Comparison of ENCODE assay signal across 1 cellular context in genomic region chr16:2460916-2461315, GRCh38.
TF ChIP-seq lines count a peak whose summit lies in the region.

No MANE protein-coding gene starts in this region.

TF ChIP-seq in HepG2, 621 proteins besides CTCF, POLR2A, EP300 and RAD21:
- TF ChIP-seq NR2F6 (IDR thresholded peaks at IDR 0.05) (no peak), NR2F6 (CRISPR knock-in tag; IDR thresholded peaks at IDR 0.05) (no peak), MTA1 (CRISPR knock-in tag; IDR thresholded peaks at IDR 0.05; ENCODE audit: borderline replicate concordance) (no peak), CBX1 (IDR thresholded peaks at IDR 0.05; ENCODE audit: low read depth) (no peak), KDM5A (IDR thresholded peaks at IDR 0.05; ENCODE audit: borderline replicate concordance, low read length) (no peak), ZNF33B (CRISPR knock-in tag; IDR thresholded peaks at IDR 0.05) (no peak), ZNF552 (CRISPR knock-in tag; IDR thresholded peaks at IDR 0.05; ENCODE audit: borderline replicate concordance) (no peak), FOXA3 (CRISPR knock-in tag; IDR thresholded peaks at IDR 0.05) (no peak), NFKB2 (CRISPR knock-in tag; IDR thresholded peaks at IDR 0.05; ENCODE audit: borderline replicate concordance) (no peak), DZIP1 (CRISPR knock-in tag; IDR thresholded peaks at IDR 0.05) (no peak), ZBTB14 (CRISPR knock-in tag; IDR thresholded peaks at IDR 0.05) (no peak), MYNN (CRISPR knock-in tag; IDR thresholded peaks at IDR 0.05; ENCODE audit: low read depth) (no peak), PAX8 (CRISPR knock-in tag; IDR thresholded peaks at IDR 0.05; ENCODE audit: borderline replicate concordance) (no peak), TCF7L2 (IDR thresholded peaks at IDR 0.05; ENCODE audit: low read depth, low read length) (no peak), RXRA (CRISPR knock-in tag; IDR thresholded peaks at IDR 0.05) (no peak), ARHGAP35 (CRISPR knock-in tag; IDR thresholded peaks at IDR 0.05; ENCODE audit: borderline replicate concordance) (no peak), ZNF777 (CRISPR knock-in tag; IDR thresholded peaks at IDR 0.05) (no peak), ZFY (CRISPR knock-in tag; IDR thresholded peaks at IDR 0.05) (no peak)
- TF ChIP-seq, protein P1, sequence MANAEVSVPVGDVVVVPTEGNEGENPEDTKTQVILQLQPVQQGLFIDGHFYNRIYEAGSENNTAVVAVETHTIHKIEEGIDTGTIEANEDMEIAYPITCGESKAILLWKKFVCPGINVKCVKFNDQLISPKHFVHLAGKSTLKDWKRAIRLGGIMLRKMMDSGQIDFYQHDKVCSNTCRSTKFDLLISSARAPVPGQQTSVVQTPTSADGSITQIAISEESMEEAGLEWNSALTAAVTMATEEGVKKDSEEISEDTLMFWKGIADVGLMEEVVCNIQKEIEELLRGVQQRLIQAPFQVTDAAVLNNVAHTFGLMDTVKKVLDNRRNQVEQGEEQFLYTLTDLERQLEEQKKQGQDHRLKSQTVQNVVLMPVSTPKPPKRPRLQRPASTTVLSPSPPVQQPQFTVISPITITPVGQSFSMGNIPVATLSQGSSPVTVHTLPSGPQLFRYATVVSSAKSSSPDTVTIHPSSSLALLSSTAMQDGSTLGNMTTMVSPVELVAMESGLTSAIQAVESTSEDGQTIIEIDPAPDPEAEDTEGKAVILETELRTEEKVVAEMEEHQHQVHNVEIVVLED (CRISPR knock-in tag; IDR thresholded peaks at IDR 0.05; ENCODE audit: borderline replicate concordance), result no peak
